In genomic region chr2:213315168-213315876, GRCh38 we compare ENCODE assay signal across 16 cellular contexts. TPM values are rescaled to one million over a fixed set of nuclear protein-coding genes. Genes with fewer than 3 reads are reported as not detected.
DNase-seq lines count a peak whose midpoint lies in the region; ATAC-seq and TF ChIP-seq lines count a peak whose summit lies in the region.
"Had no signal": no experiment of that assay in that cellular context is flagged by ENCODE, and none has a peak within 500 bp of the region (broad histone marks: within the 10 kb centered on the region; RNA-seq: fewer than 3 reads in every experiment).

No MANE protein-coding gene starts in this region.

- H3K27ac ChIP-seq in body of pancreas (peak overlapping the region in 3 of 4 donors; percentile 24 to 54 (median 48)), thyroid gland (no peak overlapping the region)
- H3K27ac ChIP-seq: BLaER1, gastroesophageal sphincter, Peyer's patch, thoracic aorta had no signal

- TF ChIP-seq CTCF in body of pancreas (IDR thresholded peaks at IDR 0.05): no peak
- TF ChIP-seq CTCF in thyroid gland (IDR thresholded peaks at IDR 0.05): no peak

- no peaks in the 10 kb centered on the region for H3K27me3 Mint-ChIP-seq in activated naive CD8-positive, alpha-beta T cell treated with anti-CD3 and anti-CD28 coated beads, Interleukin-2, amount 50 U/mL, for 24 hours
- H3K27me3 Mint-ChIP-seq: natural killer cell treated with Interleukin-12 subunit alpha and Interleukin-12 subunit beta and Interleukin-15 and Interleukin-18, amount 100 ng/mL, for 72 hours had no signal

- H3K4me3 Mint-ChIP-seq in activated naive CD8-positive, alpha-beta T cell treated with anti-CD3 and anti-CD28 coated beads, Interleukin-2, amount 50 U/mL, for 24 hours: no peak overlapping the region
- H3K4me3 Mint-ChIP-seq: natural killer cell treated with Interleukin-12 subunit alpha and Interleukin-12 subunit beta and Interleukin-15 and Interleukin-18, amount 100 ng/mL, for 72 hours had no signal

- no peaks in the 10 kb centered on the region for H3K27me3 ChIP-seq in body of pancreas
- no peaks in the 10 kb centered on the region for H3K27me3 ChIP-seq in thyroid gland
- H3K27me3 ChIP-seq: BLaER1, gastroesophageal sphincter, Peyer's patch had no signal

- H3K4me3 ChIP-seq in body of pancreas (no peak overlapping the region), thyroid gland (replicated peaks in 1 of 3) (no peak overlapping the region)
- H3K4me3 ChIP-seq: BLaER1, gastroesophageal sphincter, lung, Peyer's patch, thoracic aorta had no signal

- 52 to 59% methylated on average over 6 of the region's 6 CpGs for WGBS in body of pancreas, 2 donors
- 87 to 91% methylated on average over 6 of the region's 6 CpGs for WGBS in thyroid gland, 2 donors

- peak; percentile 53 for ATAC-seq in GM18858 (IDR thresholded peaks at IDR 0.05; ENCODE audit: unreplicated experiment)
- ATAC-seq in HG02870 (IDR thresholded peaks at IDR 0.05; ENCODE audit: unreplicated experiment): peak; percentile 64
- ATAC-seq in body of pancreas: no peak
- ATAC-seq in activated naive CD8-positive, alpha-beta T cell treated with anti-CD3 and anti-CD28 coated beads, Interleukin-2, amount 50 U/mL, for 24 hours: no peak
- ATAC-seq: gastroesophageal sphincter; natural killer cell treated with Interleukin-12 subunit alpha and Interleukin-12 subunit beta and Interleukin-15 and Interleukin-18, amount 100 ng/mL, for 72 hours had no signal

- H3K4me1 ChIP-seq in body of pancreas (peaks cover 23% of the 10 kb centered on the region), thyroid gland (no peaks in the 10 kb centered on the region)
- H3K4me1 ChIP-seq: BLaER1, gastroesophageal sphincter, Peyer's patch had no signal

- peaks cover 17% of the 10 kb centered on the region for H3K36me3 Mint-ChIP-seq in activated naive CD8-positive, alpha-beta T cell treated with anti-CD3 and anti-CD28 coated beads, Interleukin-2, amount 50 U/mL, for 24 hours (ENCODE audit: low read depth)

- DNase-seq in NAMALWA (ENCODE audit: low spot score): peak; percentile 5
- DNase-seq in body of pancreas: no peak
- DNase-seq in epidermal melanocyte (ENCODE audit: insufficient read length, low spot score): no peak
- DNase-seq in glomerular visceral epithelial cell (ENCODE audit: extremely low spot score): no peak
- DNase-seq in activated naive CD8-positive, alpha-beta T cell treated with anti-CD3 and anti-CD28 coated beads, Interleukin-2, amount 50 U/mL, for 24 hours: no peak
- DNase-seq in thyroid gland: no peak
- DNase-seq: DMS79, NCI-H1092 treated with DMSO at 0.1 percent for 48 hours, Peyer's patch had no signal

- no peak overlapping the region for H3K27ac Mint-ChIP-seq in activated naive CD8-positive, alpha-beta T cell treated with anti-CD3 and anti-CD28 coated beads, Interleukin-2, amount 50 U/mL, for 24 hours
- H3K27ac Mint-ChIP-seq: natural killer cell treated with Interleukin-12 subunit alpha and Interleukin-12 subunit beta and Interleukin-15 and Interleukin-18, amount 100 ng/mL, for 72 hours had no signal

- no peak for TF ChIP-seq POLR2A in body of pancreas (IDR thresholded peaks at IDR 0.05)
- TF ChIP-seq POLR2A in thyroid gland (IDR thresholded peaks at IDR 0.05): no peak

- intact Hi-C loops in body of pancreas (cut with DNase I) (no loop called here), thyroid gland (cut with DNase I) (no loop called here)

- H3K36me3 ChIP-seq in body of pancreas (replicated peaks in 1 of 2; ENCODE audit: insufficient read depth in 1 of 2, low read depth in 2 of 2) (peaks cover 0 to 3% of the 10 kb centered on the region in 2 donors), thyroid gland (peaks cover 0 to 2% of the 10 kb centered on the region in 2 donors)
- H3K36me3 ChIP-seq: BLaER1, Peyer's patch had no signal

- no peaks in the 10 kb centered on the region for H3K4me1 Mint-ChIP-seq in activated naive CD8-positive, alpha-beta T cell treated with anti-CD3 and anti-CD28 coated beads, Interleukin-2, amount 50 U/mL, for 24 hours

- no peaks in the 10 kb centered on the region for H3K9me3 Mint-ChIP-seq in activated naive CD8-positive, alpha-beta T cell treated with anti-CD3 and anti-CD28 coated beads, Interleukin-2, amount 50 U/mL, for 24 hours
- H3K9me3 Mint-ChIP-seq: natural killer cell treated with Interleukin-12 subunit alpha and Interleukin-12 subunit beta and Interleukin-15 and Interleukin-18, amount 100 ng/mL, for 72 hours had no signal

- H3K9me3 ChIP-seq in body of pancreas (no peaks in the 10 kb centered on the region), thyroid gland (no peaks in the 10 kb centered on the region)
- H3K9me3 ChIP-seq: BLaER1, gastroesophageal sphincter, Peyer's patch, thoracic aorta had no signal

RNA-seq across cellular contexts. Expression of gene SPAG16, which starts 31.1 kb away (rescaled TPM):
- total RNA-seq in body of pancreas: 10 to 100 TPM; 15.5 to 22.8 TPM
- total RNA-seq in thyroid gland: 10 to 100 TPM; 34.1 to 59.3 (median 46.8) TPM

Comparison
In these comparisons a context has a peak if more than half of its experiments do, and no peak if none do; other contexts are left out.
1. ATAC-seq: peak in GM18858 (single experiment) and HG02870 (single experiment); none in body of pancreas (single experiment) and activated naive CD8-positive, alpha-beta T cell treated with anti-CD3 and anti-CD28 coated beads, Interleukin-2, amount 50 U/mL, for 24 hours (single experiment).
2. H3K27ac ChIP-seq: peak in body of pancreas (3 of 4); none in thyroid gland (0 of 3).